29 cellular contexts compared by ENCODE assay signal in genomic region chr2:169860149-169860548, GRCh38.
"Had no signal": no experiment of that assay in that cellular context is flagged by ENCODE, and none has a peak within 500 bp of the region (broad histone marks: within the 10 kb centered on the region; RNA-seq: fewer than 3 reads in every experiment).

No MANE protein-coding gene starts in this region.

- H3K27me3 Mint-ChIP-seq: activated CD4-positive, alpha-beta memory T cell treated with anti-CD3 and anti-CD28 coated beads, Interleukin-2, amount 10 ng/mL, durations not matched to agents 7 days and 5 days; activated CD4-positive, alpha-beta T cell treated with anti-CD3 and anti-CD28 coated beads, Interleukin-2, amount 10 ng/mL, durations not matched to agents 7 days and 5 days; activated naive CD4-positive, alpha-beta T cell treated with anti-CD3 and anti-CD28 coated beads, Interleukin-2, amount 10 ng/mL, durations not matched to agents 7 days and 5 days; activated naive CD8-positive, alpha-beta T cell treated with anti-CD3 and anti-CD28 coated beads, Interleukin-2, amount 10 ng/mL, durations not matched to agents 7 days and 5 days; activated T-cell treated with anti-CD3 and anti-CD28 coated beads, Interleukin-2, amount 50 U/mL, for 24 hours; central memory CD8-positive, alpha-beta T cell; dendritic cell treated with granulocyte-macrophage colony-stimulating factor and Interleukin-4, amounts not matched to agents 40 ng/mL and 50 ng/mL, for 4 days had no signal

- H3K27me3 ChIP-seq: brain microvascular endothelial cell, dorsolateral prefrontal cortex, esophagus muscularis mucosa, foreskin keratinocyte, gastrocnemius medialis, heart left ventricle had no signal

- ATAC-seq: activated naive CD4-positive, alpha-beta T cell treated with anti-CD3 and anti-CD28 coated beads, Interleukin-2, amount 50 U/mL, for 72 hours; activated T-cell treated with anti-CD3 and anti-CD28 coated beads, Interleukin-2, amount 50 U/mL, for 72 hours; foreskin keratinocyte; gastrocnemius medialis; heart left ventricle had no signal

- H3K4me3 Mint-ChIP-seq: activated CD4-positive, alpha-beta memory T cell treated with anti-CD3 and anti-CD28 coated beads, Interleukin-2, amount 10 ng/mL, durations not matched to agents 7 days and 5 days; activated CD4-positive, alpha-beta T cell treated with anti-CD3 and anti-CD28 coated beads, Interleukin-2, amount 10 ng/mL, durations not matched to agents 7 days and 5 days; activated naive CD4-positive, alpha-beta T cell treated with anti-CD3 and anti-CD28 coated beads, Interleukin-2, amount 10 ng/mL, durations not matched to agents 7 days and 5 days; activated naive CD8-positive, alpha-beta T cell treated with anti-CD3 and anti-CD28 coated beads, Interleukin-2, amount 10 ng/mL, durations not matched to agents 7 days and 5 days; activated T-cell treated with anti-CD3 and anti-CD28 coated beads, Interleukin-2, amount 50 U/mL, for 24 hours; activated T-cell treated with anti-CD3 and anti-CD28 coated beads, Interleukin-2, amount 50 U/mL, for 72 hours; central memory CD8-positive, alpha-beta T cell; dendritic cell treated with granulocyte-macrophage colony-stimulating factor and Interleukin-4, amounts not matched to agents 40 ng/mL and 50 ng/mL, for 4 days; endodermal cell had no signal

- H3K36me3 ChIP-seq: brain microvascular endothelial cell, esophagus muscularis mucosa, gastrocnemius medialis had no signal

- DNase-seq: activated CD4-positive, alpha-beta memory T cell treated with anti-CD3 and anti-CD28 coated beads, Interleukin-2, amount 10 ng/mL, durations not matched to agents 7 days and 5 days; activated CD4-positive, alpha-beta T cell treated with anti-CD3 and anti-CD28 coated beads for 1 hour; activated CD4-positive, alpha-beta T cell treated with anti-CD3 and anti-CD28 coated beads for 4 hours; activated CD4-positive, alpha-beta T cell treated with anti-CD3 and anti-CD28 coated beads, Interleukin-2, amount 10 ng/mL, durations not matched to agents 7 days and 5 days; activated CD4-positive, alpha-beta T cell treated with anti-CD3 and anti-CD28 coated beads, Interleukin-2, amount 50 U/mL, for 4 hours; activated CD8-positive, alpha-beta memory T cell treated with anti-CD3 and anti-CD28 coated beads, Interleukin-2, amount 50 U/mL, for 48 hours; activated gamma-delta T cell; activated naive CD4-positive, alpha-beta T cell; activated naive CD4-positive, alpha-beta T cell treated with anti-CD3 and anti-CD28 coated beads, Interleukin-2, amount 10 ng/mL, durations not matched to agents 7 days and 5 days; activated naive CD8-positive, alpha-beta T cell treated with anti-CD3 and anti-CD28 coated beads, Interleukin-2, amount 10 ng/mL, durations not matched to agents 7 days and 5 days; activated T-cell treated with anti-CD3 and anti-CD28 coated beads for 4 hours; activated T-cell treated with anti-CD3 and anti-CD28 coated beads, Interleukin-2, amount 50 U/mL, for 24 hours; activated T-cell treated with anti-CD3 and anti-CD28 coated beads, Interleukin-2, amount 50 U/mL, for 72 hours; amniotic stem cell; anterior cingulate cortex; brain microvascular endothelial cell; dorsolateral prefrontal cortex; effector memory CD4-positive, alpha-beta T cell; endodermal cell; foreskin keratinocyte; gastrocnemius medialis; glutamatergic neuron; heart left ventricle; T-helper 2 cell had no signal

- H3K4me1 ChIP-seq: foreskin keratinocyte had no signal

- H3K4me1 Mint-ChIP-seq: activated CD4-positive, alpha-beta memory T cell treated with anti-CD3 and anti-CD28 coated beads, Interleukin-2, amount 10 ng/mL, durations not matched to agents 7 days and 5 days; activated CD4-positive, alpha-beta T cell treated with anti-CD3 and anti-CD28 coated beads, Interleukin-2, amount 10 ng/mL, durations not matched to agents 7 days and 5 days; activated naive CD4-positive, alpha-beta T cell treated with anti-CD3 and anti-CD28 coated beads, Interleukin-2, amount 10 ng/mL, durations not matched to agents 7 days and 5 days had no signal

- H3K27ac Mint-ChIP-seq: activated CD4-positive, alpha-beta memory T cell treated with anti-CD3 and anti-CD28 coated beads, Interleukin-2, amount 10 ng/mL, durations not matched to agents 7 days and 5 days; activated CD4-positive, alpha-beta T cell treated with anti-CD3 and anti-CD28 coated beads, Interleukin-2, amount 10 ng/mL, durations not matched to agents 7 days and 5 days; activated naive CD4-positive, alpha-beta T cell treated with anti-CD3 and anti-CD28 coated beads, Interleukin-2, amount 10 ng/mL, durations not matched to agents 7 days and 5 days; activated naive CD4-positive, alpha-beta T cell treated with anti-CD3 and anti-CD28 coated beads, Interleukin-2, amount 50 U/mL, for 72 hours; activated naive CD8-positive, alpha-beta T cell treated with anti-CD3 and anti-CD28 coated beads, Interleukin-2, amount 10 ng/mL, durations not matched to agents 7 days and 5 days; activated T-cell treated with anti-CD3 and anti-CD28 coated beads, Interleukin-2, amount 50 U/mL, for 24 hours; activated T-cell treated with anti-CD3 and anti-CD28 coated beads, Interleukin-2, amount 50 U/mL, for 72 hours; dendritic cell treated with granulocyte-macrophage colony-stimulating factor and Interleukin-4, amounts not matched to agents 40 ng/mL and 50 ng/mL, for 4 days; endodermal cell had no signal

- H3K9me3 ChIP-seq: esophagus muscularis mucosa, gastrocnemius medialis, heart left ventricle had no signal

- H3K9me3 Mint-ChIP-seq: activated CD4-positive, alpha-beta memory T cell treated with anti-CD3 and anti-CD28 coated beads, Interleukin-2, amount 10 ng/mL, durations not matched to agents 7 days and 5 days; activated CD4-positive, alpha-beta T cell treated with anti-CD3 and anti-CD28 coated beads, Interleukin-2, amount 10 ng/mL, durations not matched to agents 7 days and 5 days; activated naive CD4-positive, alpha-beta T cell treated with anti-CD3 and anti-CD28 coated beads, Interleukin-2, amount 50 U/mL, for 72 hours; activated T-cell treated with anti-CD3 and anti-CD28 coated beads, Interleukin-2, amount 50 U/mL, for 24 hours; activated T-cell treated with anti-CD3 and anti-CD28 coated beads, Interleukin-2, amount 50 U/mL, for 72 hours; central memory CD8-positive, alpha-beta T cell had no signal

- H3K4me3 ChIP-seq: coronary artery, dorsolateral prefrontal cortex, esophagus muscularis mucosa, gastrocnemius medialis, heart left ventricle had no signal

- H3K27ac ChIP-seq: brain microvascular endothelial cell, coronary artery, dorsolateral prefrontal cortex, esophagus muscularis mucosa, foreskin keratinocyte, heart left ventricle had no signal
